Comparison of ENCODE assay signal across 8 cellular contexts in genomic region chr19:42284066-42284501, GRCh38. TPM values are rescaled to one million over a fixed set of nuclear protein-coding genes. Genes with fewer than 3 reads are reported as not detected.
DNase-seq lines count a peak whose midpoint lies in the region; ATAC-seq and TF ChIP-seq lines count a peak whose summit lies in the region.

No MANE protein-coding gene starts in this region.

- H3K9me3 ChIP-seq in BLaER1 treated with 17β-estradiol and CSF1 and Interleukin-3, amounts not matched to agents 10 nM and 100 nM (replicated peaks in 1 of 11): no peaks in the 10 kb centered on the region
- no peaks in the 10 kb centered on the region for H3K9me3 ChIP-seq in esophagus squamous epithelium
- no peaks in the 10 kb centered on the region for H3K9me3 ChIP-seq in stomach

- no CpG with 5 or more reads among the region's 76 CpGs for WGBS in esophagus squamous epithelium, 2 donors
- WGBS in stomach, 5 donors: 0 to 2% methylated on average over 30 to 56 of the region's 76 CpGs; no CpG with 5 or more reads in 3 of the 5 donors

- H3K4me2 ChIP-seq in BLaER1 treated with 17β-estradiol and CSF1 and Interleukin-3, amounts not matched to agents 10 nM and 100 nM: peak overlapping the region in 6 of 11 experiments; percentile 94 to 100 (median 98); a peak in 9 of 22 replicates

- H3K36me3 Mint-ChIP-seq in activated CD8-positive, alpha-beta memory T cell treated with anti-CD3 and anti-CD28 coated beads, Interleukin-2, amount 10 ng/mL, durations not matched to agents 7 days and 5 days: peaks cover 6% of the 10 kb centered on the region
- H3K36me3 Mint-ChIP-seq in natural killer cell: no peaks in the 10 kb centered on the region

- peaks cover 22 to 25% (median 24%) of the 10 kb centered on the region in 11 experiments for H3K36me3 ChIP-seq in BLaER1 treated with 17β-estradiol and CSF1 and Interleukin-3, amounts not matched to agents 10 nM and 100 nM
- H3K36me3 ChIP-seq in esophagus squamous epithelium: peaks cover 17 to 25% (median 23%) of the 10 kb centered on the region in 3 donors
- peaks cover 23 to 25% (median 25%) of the 10 kb centered on the region in 4 donors for H3K36me3 ChIP-seq in stomach

- peak overlapping the region; percentile 84 to 93 (median 89) for H3K9ac ChIP-seq in BLaER1 treated with 17β-estradiol and CSF1 and Interleukin-3, amounts not matched to agents 10 nM and 100 nM

- H3K9me3 Mint-ChIP-seq in activated CD8-positive, alpha-beta memory T cell treated with anti-CD3 and anti-CD28 coated beads, Interleukin-2, amount 10 ng/mL, durations not matched to agents 7 days and 5 days (ENCODE audit: low read depth): no peaks in the 10 kb centered on the region
- no peaks in the 10 kb centered on the region for H3K9me3 Mint-ChIP-seq in natural killer cell

- no peak overlapping the region for H3K4me3 Mint-ChIP-seq in activated CD8-positive, alpha-beta memory T cell treated with anti-CD3 and anti-CD28 coated beads, Interleukin-2, amount 10 ng/mL, durations not matched to agents 7 days and 5 days
- H3K4me3 Mint-ChIP-seq in natural killer cell: no peak overlapping the region

- peak overlapping the region; percentile 81 to 95 (median 90) for H3K27ac ChIP-seq in BLaER1 treated with 17β-estradiol and CSF1 and Interleukin-3, amounts not matched to agents 10 nM and 100 nM
- H3K27ac ChIP-seq in esophagus squamous epithelium (peak overlapping the region; percentile 80 to 99 (median 91)), stomach (peak overlapping the region; percentile 94 to 100 (median 97))

- TF ChIP-seq POLR2A in esophagus squamous epithelium (IDR thresholded peaks at IDR 0.05): peak in 2 of 4 donors; percentile 28 to 54
- no peak for TF ChIP-seq POLR2A in stomach (IDR thresholded peaks at IDR 0.05)

- no peak for TF ChIP-seq EP300 in stomach (IDR thresholded peaks at IDR 0.05)

- no peak overlapping the region for H3K27ac Mint-ChIP-seq in activated CD8-positive, alpha-beta memory T cell treated with anti-CD3 and anti-CD28 coated beads, Interleukin-2, amount 10 ng/mL, durations not matched to agents 7 days and 5 days
- no peak overlapping the region for H3K27ac Mint-ChIP-seq in natural killer cell

- intact Hi-C loops in esophagus squamous epithelium (cut with DNase I) (no loop called here), natural killer cell (cut with micrococcal nuclease) (loop anchor here (5.0 kb wide), 1 partner anchor 82 kb away; no protein-coding TSS in a partner anchor), stomach (cut with DNase I; ENCODE audit: low total_unique reads) (no loop called here)

- peak overlapping the region; percentile 64 to 82 (median 74) for H3K4me3 ChIP-seq in BLaER1 treated with 17β-estradiol and CSF1 and Interleukin-3, amounts not matched to agents 10 nM and 100 nM
- H3K4me3 ChIP-seq in esophagus squamous epithelium (peak overlapping the region; percentile 41 to 87 (median 64)), stomach (peak overlapping the region; percentile 64 to 71 (median 69))

- peaks cover 35 to 72% (median 53%) of the 10 kb centered on the region in 11 experiments for H4K20me1 ChIP-seq in BLaER1 treated with 17β-estradiol and CSF1 and Interleukin-3, amounts not matched to agents 10 nM and 100 nM

- ATAC-seq in GM18873 (IDR thresholded peaks at IDR 0.05; ENCODE audit: low FRiP score, unreplicated experiment) (peak; percentile 8), HG03097 (IDR thresholded peaks at IDR 0.05; ENCODE audit: low FRiP score, unreplicated experiment) (peak; percentile 26), natural killer cell (peak; percentile 35 to 71 (median 51))
- peak; percentile 43 for ATAC-seq in activated CD8-positive, alpha-beta memory T cell treated with anti-CD3 and anti-CD28 coated beads, Interleukin-2, amount 10 ng/mL, durations not matched to agents 7 days and 5 days

- H3K27me3 ChIP-seq in BLaER1 treated with 17β-estradiol and CSF1 and Interleukin-3, amounts not matched to agents 10 nM and 100 nM: no peaks in the 10 kb centered on the region
- no peaks in the 10 kb centered on the region for H3K27me3 ChIP-seq in esophagus squamous epithelium
- H3K27me3 ChIP-seq in stomach: no peaks in the 10 kb centered on the region

- H3K27me3 Mint-ChIP-seq in activated CD8-positive, alpha-beta memory T cell treated with anti-CD3 and anti-CD28 coated beads, Interleukin-2, amount 10 ng/mL, durations not matched to agents 7 days and 5 days: no peaks in the 10 kb centered on the region
- no peaks in the 10 kb centered on the region for H3K27me3 Mint-ChIP-seq in natural killer cell (ENCODE audit: low read depth in 2 of 2)

- TF ChIP-seq CTCF in esophagus squamous epithelium (IDR thresholded peaks at IDR 0.05) (no peak), natural killer cell (IDR thresholded peaks at IDR 0.05) (no peak), stomach (IDR thresholded peaks at IDR 0.05) (no peak)

- H3K4me1 ChIP-seq in BLaER1 treated with 17β-estradiol and CSF1 and Interleukin-3, amounts not matched to agents 10 nM and 100 nM: peaks cover 73 to 79% (median 77%) of the 10 kb centered on the region in 10 experiments
- H3K4me1 ChIP-seq in esophagus squamous epithelium: peaks cover 54 to 80% (median 60%) of the 10 kb centered on the region in 3 donors
- H3K4me1 ChIP-seq in stomach: peaks cover 56 to 80% (median 70%) of the 10 kb centered on the region in 4 donors

- DNase-seq in NCI-H510A (lab: John Stamatoyannopoulos, UW): peak; percentile 74
- peak; percentile 89 for DNase-seq in activated CD8-positive, alpha-beta memory T cell treated with anti-CD3 and anti-CD28 coated beads, Interleukin-2, amount 10 ng/mL, durations not matched to agents 7 days and 5 days
- no peak for DNase-seq in esophagus squamous epithelium (lab: John Stamatoyannopoulos, UW)
- peak; percentile 78 for DNase-seq in natural killer cell
- peak; percentile 87 for DNase-seq in stomach

- H3K4me1 Mint-ChIP-seq in activated CD8-positive, alpha-beta memory T cell treated with anti-CD3 and anti-CD28 coated beads, Interleukin-2, amount 10 ng/mL, durations not matched to agents 7 days and 5 days: peaks cover 25% of the 10 kb centered on the region
- H3K4me1 Mint-ChIP-seq in natural killer cell: peaks cover 21 to 29% of the 10 kb centered on the region in 2 donors

- CTCF ChIA-PET in activated CD8-positive, alpha-beta memory T cell treated with anti-CD3 and anti-CD28 coated beads, Interleukin-2, amount 10 ng/mL, durations not matched to agents 7 days and 5 days (lab: Charles Lee): interaction anchor here (1.0 to 1.3 kb wide), 6 partner anchors 12 to 176 kb away, joined by 3 to 7 read pairs (median 4); no protein-coding TSS in a partner anchor

RNA-seq across cellular contexts. Expression of gene CIC, which starts 15.0 kb away (rescaled TPM):
- 10 to 100 TPM; 67.3 to 77.3 TPM for total RNA-seq in activated CD8-positive, alpha-beta memory T cell treated with anti-CD3 and anti-CD28 coated beads, Interleukin-2, amount 10 ng/mL, durations not matched to agents 7 days and 5 days
- total RNA-seq in esophagus squamous epithelium (10 to 100 TPM; 25.1 to 54.9 (median 27.9) TPM), natural killer cell (100 to 1,000 TPM in 2 of 3 donors, 10 to 100 TPM in 1; 95.4 to 121 (median 108) TPM), stomach (10 to 100 TPM; 19.8 to 60.3 (median 39.1) TPM)
- polyA plus RNA-seq in stomach: 10 to 100 TPM; 15.4 to 31.8 (median 21.5) TPM

RNA-seq across cellular contexts. Expression of gene PRR19, which starts 17.8 kb away (rescaled TPM):
- total RNA-seq in activated CD8-positive, alpha-beta memory T cell treated with anti-CD3 and anti-CD28 coated beads, Interleukin-2, amount 10 ng/mL, durations not matched to agents 7 days and 5 days: 1 to 10 TPM in 1 of 2 experiments, under 1 TPM in 1; 0.89 to 1.1 TPM
- 1 to 10 TPM in 1 of 4 donors, under 1 TPM in 3; 0.75 to 1.0 (median 0.82) TPM for total RNA-seq in esophagus squamous epithelium
- not detected for total RNA-seq in natural killer cell
- total RNA-seq in stomach: not detected
- under 1 TPM in 2 of 3 donors, not detected in 1; 0.68 to 0.98 TPM for polyA plus RNA-seq in stomach

RNA-seq across cellular contexts. Expression of gene PAFAH1B3, which starts 18.3 kb away (rescaled TPM):
- total RNA-seq in activated CD8-positive, alpha-beta memory T cell treated with anti-CD3 and anti-CD28 coated beads, Interleukin-2, amount 10 ng/mL, durations not matched to agents 7 days and 5 days: 10 to 100 TPM; 38.0 to 38.9 TPM
- total RNA-seq in esophagus squamous epithelium (10 to 100 TPM; 22.5 to 45.9 (median 30.3) TPM), natural killer cell (1 to 10 TPM; 6.1 to 8.9 (median 7.9) TPM), stomach (10 to 100 TPM in 3 of 5 donors, 1 to 10 TPM in 1, not detected in 1; 7.5 to 58.1 (median 17.9) TPM)
- 10 to 100 TPM; 33.4 to 37.1 (median 34.3) TPM for polyA plus RNA-seq in stomach

RNA-seq across cellular contexts. Expression of gene TMEM145, which starts 29.0 kb away (rescaled TPM):
- total RNA-seq in activated CD8-positive, alpha-beta memory T cell treated with anti-CD3 and anti-CD28 coated beads, Interleukin-2, amount 10 ng/mL, durations not matched to agents 7 days and 5 days: 1 to 10 TPM in 1 of 2 experiments, under 1 TPM in 1; 0.15 to 1.1 TPM
- total RNA-seq in esophagus squamous epithelium: not detected
- not detected for total RNA-seq in natural killer cell
- total RNA-seq in stomach: 10 to 100 TPM in 1 of 5 donors, under 1 TPM in 1, not detected in 3; 0.37 to 44.3 TPM
- 1 to 10 TPM in 1 of 3 donors, under 1 TPM in 2; 0.50 to 1.1 (median 0.61) TPM for polyA plus RNA-seq in stomach

RNA-seq across cellular contexts. Expression of gene ERF, which starts 29.2 kb away (rescaled TPM):
- total RNA-seq in activated CD8-positive, alpha-beta memory T cell treated with anti-CD3 and anti-CD28 coated beads, Interleukin-2, amount 10 ng/mL, durations not matched to agents 7 days and 5 days: 10 to 100 TPM; 43.5 to 58.7 TPM
- total RNA-seq in esophagus squamous epithelium: 10 to 100 TPM; 13.3 to 32.5 (median 21.0) TPM
- 100 to 1,000 TPM in 1 of 3 donors, 10 to 100 TPM in 2; 58.3 to 115 (median 75.6) TPM for total RNA-seq in natural killer cell
- total RNA-seq in stomach: 100 to 1,000 TPM in 1 of 5 donors, 10 to 100 TPM in 4; 11.6 to 118 (median 40.6) TPM
- polyA plus RNA-seq in stomach: 10 to 100 TPM; 12.9 to 36.5 (median 16.3) TPM
